In the genomic region with DNA sequence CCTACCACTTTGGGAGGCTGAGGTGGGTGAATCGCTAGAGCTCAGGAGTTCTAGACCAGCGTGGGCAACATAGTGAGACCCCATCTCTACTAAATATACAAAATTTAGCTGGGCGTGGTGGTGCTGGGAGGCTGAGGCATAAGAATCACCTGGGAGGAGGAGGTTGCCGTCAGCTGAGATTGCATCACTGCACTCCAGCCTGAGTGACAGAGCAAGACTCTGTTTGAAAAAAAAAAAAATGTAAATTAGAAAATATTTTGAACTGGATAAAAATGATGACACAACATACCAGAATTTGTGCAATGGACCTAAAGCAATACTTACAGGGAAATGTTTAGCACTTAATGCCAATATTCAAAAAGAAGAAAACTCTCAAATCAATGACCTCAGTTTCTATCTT, we compare ENCODE assay signal across 36 cellular contexts.
"Had no signal": no experiment of that assay in that cellular context is flagged by ENCODE, and none has a peak within 500 bp of the region (broad histone marks: within the 10 kb centered on the region; RNA-seq: fewer than 3 reads in every experiment).

No MANE protein-coding gene starts in this region.

- ATAC-seq: activated T-helper 17 cell treated with anti-CD3 and anti-CD28 coated beads, Interleukin-2, amount 50 U/mL, for 72 hours; body of pancreas; Panc1; Right ventricle myocardium inferior; T-cell had no signal

- H3K36me3 ChIP-seq: adrenal gland, cardiac muscle cell had no signal

- H3K4me3 ChIP-seq: adrenal gland, body of pancreas, cardiac muscle cell, MG63, SK-N-MC had no signal

- H3K9me3 ChIP-seq: adrenal gland, body of pancreas, MG63 had no signal

- DNase-seq: activated B cell treated with CpG ODN at 0.5 μM for 24 hours; activated CD4-positive, alpha-beta memory T cell treated with anti-CD3 and anti-CD28 coated beads, Interleukin-2, amount 10 ng/mL, durations not matched to agents 7 days and 5 days; activated CD4-positive, alpha-beta T cell treated with anti-CD3 and anti-CD28 coated beads for 1 hour; activated CD4-positive, alpha-beta T cell treated with anti-CD3 and anti-CD28 coated beads, Interleukin-2, amount 50 U/mL, for 1 hour; activated gamma-delta T cell; activated naive CD4-positive, alpha-beta T cell treated with anti-CD3 and anti-CD28 coated beads for 36 hours; activated naive CD8-positive, alpha-beta T cell treated with anti-CD3 and anti-CD28 coated beads for 36 hours; activated T-cell treated with anti-CD3 and anti-CD28 coated beads for 4 hours; activated T-cell treated with anti-CD3 and anti-CD28 coated beads, Interleukin-2, amount 50 U/mL, for 48 hours; adrenal gland; aorta; body of pancreas; cerebellar nuclear complex; MG63; NCI-H1048; NCI-H146; NCI-H187 treated with DMSO at 0.1 percent for 48 hours; NCI-H2081 treated with DMSO at 0.1 percent for 48 hours; NCI-H2171; NCI-H226; NCI-H510A; NCI-H526 treated with DMSO at 0.1 percent for 48 hours; NCI-H82; NK-92 treated with Interleukin-12 subunit alpha and Interleukin-12 subunit beta, amount 100 ng/mL, for 24 hours; OCI-M1; RPMI8226; T-cell; T-helper 2 cell; T1000 had no signal

- FAIRE-seq: TTC549 had no signal

- H3K4me2 ChIP-seq: KMS-11 had no signal

- H3K27me3 ChIP-seq: adrenal gland, body of pancreas, cardiac muscle cell, MG63 had no signal

- H3K27ac ChIP-seq: adrenal gland, body of pancreas, cardiac muscle cell, KMS-11, SK-N-MC had no signal

- H3K9ac ChIP-seq: KMS-11 had no signal
